1 cellular context compared by ENCODE assay signal in the genomic region with DNA sequence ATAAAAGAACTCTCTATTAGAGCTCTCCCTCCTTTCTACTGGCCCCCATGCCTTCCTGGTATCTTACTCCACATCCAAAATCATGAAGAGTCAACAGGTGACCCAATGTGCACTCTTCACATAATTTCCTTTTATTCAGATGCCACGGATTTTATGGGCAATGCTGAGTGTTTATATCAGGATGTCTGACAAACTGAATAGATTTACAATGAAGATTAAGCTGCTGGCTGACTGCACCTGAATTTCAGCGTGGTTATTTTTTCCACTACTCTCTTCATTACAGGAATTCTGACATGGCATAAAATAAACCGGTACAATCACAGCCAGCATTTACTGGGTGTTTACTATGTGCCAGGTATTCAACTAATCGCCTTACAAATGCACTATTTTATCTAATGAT.
TF ChIP-seq lines count a peak whose summit lies in the region.

No MANE protein-coding gene starts in this region.

TF ChIP-seq in HEK293, 187 proteins besides CTCF, POLR2A, EP300 and RAD21 (continues in another document):
- no peak for TF ChIP-seq PRDM2 (tag by site-specific recombination; IDR thresholded peaks at IDR 0.05; ENCODE audit: borderline replicate concordance)
- TF ChIP-seq, protein P1, sequence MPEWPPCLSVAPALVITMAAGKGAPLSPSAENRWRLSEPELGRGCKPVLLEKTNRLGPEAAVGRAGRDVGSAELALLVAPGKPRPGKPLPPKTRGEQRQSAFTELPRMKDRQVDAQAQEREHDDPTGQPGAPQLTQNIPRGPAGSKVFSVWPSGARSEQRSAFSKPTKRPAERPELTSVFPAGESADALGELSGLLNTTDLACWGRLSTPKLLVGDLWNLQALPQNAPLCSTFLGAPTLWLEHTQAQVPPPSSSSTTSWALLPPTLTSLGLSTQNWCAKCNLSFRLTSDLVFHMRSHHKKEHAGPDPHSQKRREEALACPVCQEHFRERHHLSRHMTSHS (tag by site-specific recombination; IDR thresholded peaks at IDR 0.05) = no peak
- TF ChIP-seq KLF8 (tag by site-specific recombination; IDR thresholded peaks at IDR 0.05) = peak; percentile 18; the same call in 1 of the 2 replicates
- peak; percentile 75; the same call in 1 of the 2 replicates for TF ChIP-seq OVOL3 (tag by site-specific recombination; IDR thresholded peaks at IDR 0.05)
- TF ChIP-seq OSR2 (tag by site-specific recombination; IDR thresholded peaks at IDR 0.05) = peak; percentile 52
- no peak for TF ChIP-seq ZNF341 (tag by site-specific recombination; IDR thresholded peaks at IDR 0.05; ENCODE audit: low read depth)
- TF ChIP-seq KLF1 (tag by site-specific recombination; IDR thresholded peaks at IDR 0.05) = no peak
- TF ChIP-seq, protein P2, sequence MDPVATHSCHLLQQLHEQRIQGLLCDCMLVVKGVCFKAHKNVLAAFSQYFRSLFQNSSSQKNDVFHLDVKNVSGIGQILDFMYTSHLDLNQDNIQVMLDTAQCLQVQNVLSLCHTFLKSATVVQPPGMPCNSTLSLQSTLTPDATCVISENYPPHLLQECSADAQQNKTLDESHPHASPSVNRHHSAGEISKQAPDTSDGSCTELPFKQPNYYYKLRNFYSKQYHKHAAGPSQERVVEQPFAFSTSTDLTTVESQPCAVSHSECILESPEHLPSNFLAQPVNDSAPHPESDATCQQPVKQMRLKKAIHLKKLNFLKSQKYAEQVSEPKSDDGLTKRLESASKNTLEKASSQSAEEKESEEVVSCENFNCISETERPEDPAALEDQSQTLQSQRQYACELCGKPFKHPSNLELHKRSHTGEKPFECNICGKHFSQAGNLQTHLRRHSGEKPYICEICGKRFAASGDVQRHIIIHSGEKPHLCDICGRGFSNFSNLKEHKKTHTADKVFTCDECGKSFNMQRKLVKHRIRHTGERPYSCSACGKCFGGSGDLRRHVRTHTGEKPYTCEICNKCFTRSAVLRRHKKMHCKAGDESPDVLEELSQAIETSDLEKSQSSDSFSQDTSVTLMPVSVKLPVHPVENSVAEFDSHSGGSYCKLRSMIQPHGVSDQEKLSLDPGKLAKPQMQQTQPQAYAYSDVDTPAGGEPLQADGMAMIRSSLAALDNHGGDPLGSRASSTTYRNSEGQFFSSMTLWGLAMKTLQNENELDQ (tag by site-specific recombination; IDR thresholded peaks at IDR 0.05; ENCODE audit: low read depth) = no peak
- TF ChIP-seq ZNF184 (tag by site-specific recombination; IDR thresholded peaks at IDR 0.05) = no peak
- TF ChIP-seq ZNF280D (tag by site-specific recombination; IDR thresholded peaks at IDR 0.05) = no peak
- TF ChIP-seq, protein P3, sequence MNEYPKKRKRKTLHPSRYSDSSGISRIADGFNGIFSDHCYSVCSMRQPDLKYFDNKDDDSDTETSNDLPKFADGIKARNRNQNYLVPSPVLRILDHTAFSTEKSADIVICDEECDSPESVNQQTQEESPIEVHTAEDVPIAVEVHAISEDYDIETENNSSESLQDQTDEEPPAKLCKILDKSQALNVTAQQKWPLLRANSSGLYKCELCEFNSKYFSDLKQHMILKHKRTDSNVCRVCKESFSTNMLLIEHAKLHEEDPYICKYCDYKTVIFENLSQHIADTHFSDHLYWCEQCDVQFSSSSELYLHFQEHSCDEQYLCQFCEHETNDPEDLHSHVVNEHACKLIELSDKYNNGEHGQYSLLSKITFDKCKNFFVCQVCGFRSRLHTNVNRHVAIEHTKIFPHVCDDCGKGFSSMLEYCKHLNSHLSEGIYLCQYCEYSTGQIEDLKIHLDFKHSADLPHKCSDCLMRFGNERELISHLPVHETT (tag by site-specific recombination; IDR thresholded peaks at IDR 0.05) = no peak
- TF ChIP-seq MYNN (tag by site-specific recombination; IDR thresholded peaks at IDR 0.05; ENCODE audit: borderline replicate concordance) = no peak
- no peak for TF ChIP-seq ZNF548 (tag by site-specific recombination; IDR thresholded peaks at IDR 0.05)
- TF ChIP-seq HIC1 (tag by site-specific recombination; IDR thresholded peaks at IDR 0.05) = no peak
- TF ChIP-seq ZIC2 (tag by site-specific recombination; IDR thresholded peaks at IDR 0.05) = no peak
- TF ChIP-seq, protein P4, sequence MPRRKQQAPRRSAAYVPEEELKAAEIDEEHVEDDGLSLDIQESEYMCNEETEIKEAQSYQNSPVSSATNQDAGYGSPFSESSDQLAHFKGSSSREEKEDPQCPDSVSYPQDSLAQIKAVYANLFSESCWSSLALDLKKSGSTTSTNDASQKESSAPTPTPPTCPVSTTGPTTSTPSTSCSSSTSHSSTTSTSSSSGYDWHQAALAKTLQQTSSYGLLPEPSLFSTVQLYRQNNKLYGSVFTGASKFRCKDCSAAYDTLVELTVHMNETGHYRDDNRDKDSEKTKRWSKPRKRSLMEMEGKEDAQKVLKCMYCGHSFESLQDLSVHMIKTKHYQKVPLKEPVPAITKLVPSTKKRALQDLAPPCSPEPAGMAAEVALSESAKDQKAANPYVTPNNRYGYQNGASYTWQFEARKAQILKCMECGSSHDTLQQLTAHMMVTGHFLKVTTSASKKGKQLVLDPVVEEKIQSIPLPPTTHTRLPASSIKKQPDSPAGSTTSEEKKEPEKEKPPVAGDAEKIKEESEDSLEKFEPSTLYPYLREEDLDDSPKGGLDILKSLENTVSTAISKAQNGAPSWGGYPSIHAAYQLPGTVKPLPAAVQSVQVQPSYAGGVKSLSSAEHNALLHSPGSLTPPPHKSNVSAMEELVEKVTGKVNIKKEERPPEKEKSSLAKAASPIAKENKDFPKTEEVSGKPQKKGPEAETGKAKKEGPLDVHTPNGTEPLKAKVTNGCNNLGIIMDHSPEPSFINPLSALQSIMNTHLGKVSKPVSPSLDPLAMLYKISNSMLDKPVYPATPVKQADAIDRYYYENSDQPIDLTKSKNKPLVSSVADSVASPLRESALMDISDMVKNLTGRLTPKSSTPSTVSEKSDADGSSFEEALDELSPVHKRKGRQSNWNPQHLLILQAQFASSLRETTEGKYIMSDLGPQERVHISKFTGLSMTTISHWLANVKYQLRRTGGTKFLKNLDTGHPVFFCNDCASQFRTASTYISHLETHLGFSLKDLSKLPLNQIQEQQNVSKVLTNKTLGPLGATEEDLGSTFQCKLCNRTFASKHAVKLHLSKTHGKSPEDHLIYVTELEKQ (tag by site-specific recombination; IDR thresholded peaks at IDR 0.05; ENCODE audit: borderline replicate concordance) = 0 out of 2 replicates have a peak, but pooled peaks have one; percentile 39
- TF ChIP-seq, protein P5, sequence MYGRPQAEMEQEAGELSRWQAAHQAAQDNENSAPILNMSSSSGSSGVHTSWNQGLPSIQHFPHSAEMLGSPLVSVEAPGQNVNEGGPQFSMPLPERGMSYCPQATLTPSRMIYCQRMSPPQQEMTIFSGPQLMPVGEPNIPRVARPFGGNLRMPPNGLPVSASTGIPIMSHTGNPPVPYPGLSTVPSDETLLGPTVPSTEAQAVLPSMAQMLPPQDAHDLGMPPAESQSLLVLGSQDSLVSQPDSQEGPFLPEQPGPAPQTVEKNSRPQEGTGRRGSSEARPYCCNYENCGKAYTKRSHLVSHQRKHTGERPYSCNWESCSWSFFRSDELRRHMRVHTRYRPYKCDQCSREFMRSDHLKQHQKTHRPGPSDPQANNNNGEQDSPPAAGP (tag by site-specific recombination; IDR thresholded peaks at IDR 0.05) = no peak
- TF ChIP-seq ZNF561 (tag by site-specific recombination; IDR thresholded peaks at IDR 0.05; ENCODE audit: borderline replicate concordance) = 0 out of 2 replicates have a peak, but pooled peaks have one; percentile 18
- no peak for TF ChIP-seq YY1 (tag by site-specific recombination; IDR thresholded peaks at IDR 0.05)
- no peak for TF ChIP-seq ZNF239 (tag by site-specific recombination; IDR thresholded peaks at IDR 0.05)
- TF ChIP-seq, protein P6, sequence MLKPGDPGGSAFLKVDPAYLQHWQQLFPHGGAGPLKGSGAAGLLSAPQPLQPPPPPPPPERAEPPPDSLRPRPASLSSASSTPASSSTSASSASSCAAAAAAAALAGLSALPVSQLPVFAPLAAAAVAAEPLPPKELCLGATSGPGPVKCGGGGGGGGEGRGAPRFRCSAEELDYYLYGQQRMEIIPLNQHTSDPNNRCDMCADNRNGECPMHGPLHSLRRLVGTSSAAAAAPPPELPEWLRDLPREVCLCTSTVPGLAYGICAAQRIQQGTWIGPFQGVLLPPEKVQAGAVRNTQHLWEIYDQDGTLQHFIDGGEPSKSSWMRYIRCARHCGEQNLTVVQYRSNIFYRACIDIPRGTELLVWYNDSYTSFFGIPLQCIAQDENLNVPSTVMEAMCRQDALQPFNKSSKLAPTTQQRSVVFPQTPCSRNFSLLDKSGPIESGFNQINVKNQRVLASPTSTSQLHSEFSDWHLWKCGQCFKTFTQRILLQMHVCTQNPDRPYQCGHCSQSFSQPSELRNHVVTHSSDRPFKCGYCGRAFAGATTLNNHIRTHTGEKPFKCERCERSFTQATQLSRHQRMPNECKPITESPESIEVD (tag by site-specific recombination; IDR thresholded peaks at IDR 0.05) = peak; percentile 79
- no peak for TF ChIP-seq ZNF202 (tag by site-specific recombination; IDR thresholded peaks at IDR 0.05; ENCODE audit: borderline replicate concordance)
- TF ChIP-seq ZNF664 (tag by site-specific recombination; IDR thresholded peaks at IDR 0.05) = peak; percentile 53; the same call in 1 of the 2 replicates
- no peak for TF ChIP-seq ZEB2 (tag by site-specific recombination; IDR thresholded peaks at IDR 0.05)
- no peak for TF ChIP-seq ZNF473 (tag by site-specific recombination; IDR thresholded peaks at IDR 0.05)
- peak; percentile 36; the same call in 1 of the 2 replicates for TF ChIP-seq GFI1B (tag by site-specific recombination; IDR thresholded peaks at IDR 0.05)
- TF ChIP-seq ZNF521 (tag by site-specific recombination; IDR thresholded peaks at IDR 0.05) = no peak
- TF ChIP-seq ZNF404 (tag by site-specific recombination; IDR thresholded peaks at IDR 0.05) = no peak
- TF ChIP-seq ZSCAN30 (tag by site-specific recombination; IDR thresholded peaks at IDR 0.05) = 0 out of 2 replicates have a peak, but pooled peaks have one; percentile 64
- no peak for TF ChIP-seq ZNF660 (tag by site-specific recombination; IDR thresholded peaks at IDR 0.05)
